9 cellular contexts compared by ENCODE assay signal in genomic region chr6:106167105-106167814, GRCh38.
DNase-seq lines count a peak whose midpoint lies in the region; ATAC-seq, FAIRE-seq and TF ChIP-seq lines count a peak whose summit lies in the region.
"Had no signal": no experiment of that assay in that cellular context is flagged by ENCODE, and none has a peak within 500 bp of the region (broad histone marks: within the 10 kb centered on the region; RNA-seq: fewer than 3 reads in every experiment).

No MANE protein-coding gene starts in this region.

- H3K4me3 ChIP-seq in GM12878 (0 out of 2 replicates have a peak overlapping the region, but pooled peaks have one; percentile 7), breast epithelium (no peak overlapping the region)

- no peaks in the 10 kb centered on the region for H4K20me1 ChIP-seq in GM12878 (ENCODE audit: control insufficient read depth, insufficient read depth)

- no peak for TF ChIP-seq CTCF in GM12878 (IDR thresholded peaks at IDR 0.05 in 2 of 3, conservative IDR thresholded peaks at IDR 0.05 in 1 of 3; ENCODE audit: control insufficient read depth in 2 of 3, extremely low read depth in 1 of 3, insufficient read depth in 1 of 3, low read depth in 3 of 3, low read length in 3 of 3)
- no peak for TF ChIP-seq CTCF in breast epithelium (IDR thresholded peaks at IDR 0.05)

- BruUV-seq in GM12878 (replicated peaks; lab: Mats Ljungman, UMichigan) = no TSS peak

- in situ Hi-C loops in GM12878 (cut with MboI) = loop anchor here (10.0 kb wide), 1 partner anchor 62 kb away; no protein-coding TSS in a partner anchor

- peak; percentile 93 for DNase-seq in GM12878 (ENCODE audit: low read depth, low spot score)
- no peak for DNase-seq in breast epithelium (ENCODE audit: low spot score in 2 of 2)
- no peak for DNase-seq in superior temporal gyrus (ENCODE audit: extremely low spot score)
- DNase-seq in left lobe of liver (ENCODE audit: low spot score) = no peak
- DNase-seq in mesenteric fat pad (ENCODE audit: low spot score) = no peak
- DNase-seq: stimulated activated CD4-positive, alpha-beta T cell treated with anti-CD3 and anti-CD28 coated beads, Interleukin-4, amount 100 ng/mL, for 1 hour had no signal

- SMC1A ChIA-PET in GM12878 (lab: Charles Lee; ENCODE audit: uncharacterized antibody, unreplicated experiment) = interaction anchor here (0.6 to 12.7 kb wide), 16 partner anchors 8 to 84 kb away, joined by 3 to 217 read pairs (median 5); no protein-coding TSS in a partner anchor

- FAIRE-seq in GM12878 (lab: Jason Lieb, UNC) = peak; percentile 57

- peak overlapping the region; percentile 97 for H3K27ac ChIP-seq in GM12878 (ENCODE audit: control insufficient read depth, insufficient read depth)
- no peak overlapping the region for H3K27ac ChIP-seq in breast epithelium

- H3K4me2 ChIP-seq in GM12878 (ENCODE audit: control insufficient read depth, insufficient read depth) = peak overlapping the region; percentile 53; the same call in 1 of the 2 replicates

- H3K9ac ChIP-seq in GM12878 (ENCODE audit: control insufficient read depth, insufficient read depth, low read length) = peak overlapping the region; percentile 46

- H3K27me3 ChIP-seq in GM12878 (replicated peaks in 1 of 2; ENCODE audit: control insufficient read depth in 2 of 2, insufficient read depth in 2 of 2, low read length in 1 of 2) (no peaks in the 10 kb centered on the region), breast epithelium (no peaks in the 10 kb centered on the region)

- WGBS in GM12878 (ENCODE audit: insufficient coverage, insufficient replicate concordance, low lambda C conversion rate, missing lambda C conversion rate) = 2% methylated on average over 6 of the region's 6 CpGs

- POLR2A ChIA-PET in GM12878 (lab: Charles Lee) = interaction anchor here (0.9 to 1.5 kb wide), 6 partner anchors 10 to 80 kb away, joined by 3 to 5 read pairs (median 3); no protein-coding TSS in a partner anchor

- CTCF ChIA-PET in GM12878 (lab: Yijun Ruan, JAX) = interaction anchor here (0.9 to 10.0 kb wide), 8 partner anchors 9 to 81 kb away, joined by 3 to 85 read pairs (median 4); partner anchors contain the start of gene PRDM1

- peak; percentile 74 to 87; a peak in 2 of 4 replicates for TF ChIP-seq EP300 in GM12878 (IDR thresholded peaks at IDR 0.05; ENCODE audit: borderline replicate concordance in 1 of 2, control insufficient read depth in 1 of 2, low read depth in 2 of 2, low read length in 2 of 2)

- no peaks in the 10 kb centered on the region for H3K79me2 ChIP-seq in GM12878 (ENCODE audit: control insufficient read depth, insufficient read depth, low read length)

- H3K36me3 ChIP-seq in GM12878 (ENCODE audit: control insufficient read depth in 2 of 2, insufficient read depth in 2 of 2, low read length in 1 of 2) = no peaks in the 10 kb centered on the region
- H3K36me3 ChIP-seq in breast epithelium = no peaks in the 10 kb centered on the region

- no peak for TF ChIP-seq POLR2A in GM12878 (IDR thresholded peaks at IDR 0.05; ENCODE audit: low read depth, low read length)
- no peak for TF ChIP-seq POLR2A in breast epithelium (IDR thresholded peaks at IDR 0.05)

- no peaks in the 10 kb centered on the region; the same call in 2 of the 3 replicates for H3K9me3 ChIP-seq in GM12878 (replicated peaks; ENCODE audit: control insufficient read depth, insufficient read depth, low read length)
- H3K9me3 ChIP-seq in breast epithelium = no peaks in the 10 kb centered on the region

- H2AFZ ChIP-seq in GM12878 (ENCODE audit: control insufficient read depth, low read depth, low read length) = no peak overlapping the region

- RAD21 ChIA-PET in GM12878 (lab: Charles Lee; ENCODE audit: unreplicated experiment) = interaction anchor here (0.9 to 9.2 kb wide), 7 partner anchors 14 to 77 kb away, joined by 3 to 90 read pairs (median 6); no protein-coding TSS in a partner anchor

- H3K4me1 ChIP-seq in GM12878 (ENCODE audit: control insufficient read depth, insufficient read depth, low read length) = peaks cover 66% of the 10 kb centered on the region
- H3K4me1 ChIP-seq in breast epithelium = no peaks in the 10 kb centered on the region

- intact Hi-C loops in GM12878 (cut with micrococcal nuclease; ENCODE audit: unreplicated experiment) (loop anchor here (1.0 to 5.0 kb wide), 3 partner anchors 15 to 55 kb away; no protein-coding TSS in a partner anchor), breast epithelium (cut with DNase I; ENCODE audit: low total_unique reads) (no loop called here)

- peak; percentile 28; the same call in 1 of the 2 replicates for TF ChIP-seq RAD21 in GM12878 (IDR thresholded peaks at IDR 0.05; ENCODE audit: insufficient read depth, low read depth, low read length)

- ATAC-seq in GM18868 (IDR thresholded peaks at IDR 0.05; ENCODE audit: unreplicated experiment) = peak; percentile 52
- peak; percentile 51 for ATAC-seq in GM21529 (IDR thresholded peaks at IDR 0.05; ENCODE audit: unreplicated experiment)
- ATAC-seq in HG03354 (IDR thresholded peaks at IDR 0.05; ENCODE audit: poor library complexity, severe bottlenecking, unreplicated experiment) = peak; percentile 54
- ATAC-seq in GM12878 = peak; percentile 38
- ATAC-seq in left lobe of liver = no peak

TF ChIP-seq in GM12878, 131 proteins besides CTCF, POLR2A, EP300 and RAD21 (continues in another document):
- TF ChIP-seq IRF4 (IDR thresholded peaks at IDR 0.05; ENCODE audit: low read depth, low read length) (peak; percentile 88), PAX5 (IDR thresholded peaks at IDR 0.05; ENCODE audit: borderline replicate concordance, low read depth, low read length) (peak; percentile 61; the same call in 1 of the 2 replicates), MTA3 (IDR thresholded peaks at IDR 0.05; ENCODE audit: borderline replicate concordance, low read length) (peak; percentile 83; the same call in 1 of the 2 replicates), NR2F1 (conservative IDR thresholded peaks at IDR 0.05) (peak; percentile 25; the same call in 1 of the 2 replicates), NBN (IDR thresholded peaks at IDR 0.05) (no peak; the same call in 1 of the 2 replicates), CHD2 (IDR thresholded peaks at IDR 0.05; ENCODE audit: borderline replicate concordance, low read depth, low read length) (peak; percentile 47; the same call in 1 of the 2 replicates), RFX5 (IDR thresholded peaks at IDR 0.05; ENCODE audit: low read depth, low read length) (no peak), EZH2 (IDR thresholded peaks at IDR 0.05; ENCODE audit: borderline replicate concordance, control insufficient read depth, low read depth, low read length) (no peak), RUNX3 (IDR thresholded peaks at IDR 0.05; ENCODE audit: low read length) (peak; percentile 86), SREBF2 (IDR thresholded peaks at IDR 0.05; ENCODE audit: low read length) (no peak), ZNF622 (IDR thresholded peaks at IDR 0.05) (no peak), NFXL1 (IDR thresholded peaks at IDR 0.05; ENCODE audit: borderline replicate concordance) (no peak), CHD4 (IDR thresholded peaks at IDR 0.05) (no peak), CHD1 (IDR thresholded peaks at IDR 0.05; ENCODE audit: low read depth, low read length) (0 out of 2 replicates have a peak, but pooled peaks have one; percentile 4), CBX3 (IDR thresholded peaks at IDR 0.05; ENCODE audit: borderline replicate concordance, low read depth) (no peak), EGR1 (IDR thresholded peaks at IDR 0.05; ENCODE audit: borderline replicate concordance in 1 of 2, low read depth in 2 of 2, low read length in 2 of 2) (no peak), ZNF217 (IDR thresholded peaks at IDR 0.05) (peak; percentile 45; the same call in 1 of the 2 replicates), MTA2 (IDR thresholded peaks at IDR 0.05; ENCODE audit: low read depth) (peak; percentile 77), IKZF1 (conservative IDR thresholded peaks at IDR 0.05) (peak; percentile 47), ATF7 (IDR thresholded peaks at IDR 0.05; ENCODE audit: low read depth) (peak; percentile 53; the same call in 1 of the 2 replicates), FOXM1 (IDR thresholded peaks at IDR 0.05; ENCODE audit: low read depth, low read length) (peak; percentile 89)
- TF ChIP-seq, protein P1, sequence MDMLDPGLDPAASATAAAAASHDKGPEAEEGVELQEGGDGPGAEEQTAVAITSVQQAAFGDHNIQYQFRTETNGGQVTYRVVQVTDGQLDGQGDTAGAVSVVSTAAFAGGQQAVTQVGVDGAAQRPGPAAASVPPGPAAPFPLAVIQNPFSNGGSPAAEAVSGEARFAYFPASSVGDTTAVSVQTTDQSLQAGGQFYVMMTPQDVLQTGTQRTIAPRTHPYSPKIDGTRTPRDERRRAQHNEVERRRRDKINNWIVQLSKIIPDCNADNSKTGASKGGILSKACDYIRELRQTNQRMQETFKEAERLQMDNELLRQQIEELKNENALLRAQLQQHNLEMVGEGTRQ (IDR thresholded peaks at IDR 0.05; ENCODE audit: borderline replicate concordance, low read depth, low read length) = no peak
- TF ChIP-seq, protein P2, sequence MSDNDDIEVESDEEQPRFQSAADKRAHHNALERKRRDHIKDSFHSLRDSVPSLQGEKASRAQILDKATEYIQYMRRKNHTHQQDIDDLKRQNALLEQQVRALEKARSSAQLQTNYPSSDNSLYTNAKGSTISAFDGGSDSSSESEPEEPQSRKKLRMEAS (IDR thresholded peaks at IDR 0.05; ENCODE audit: low read depth, low read length) = no peak
- TF ChIP-seq, protein P3, sequence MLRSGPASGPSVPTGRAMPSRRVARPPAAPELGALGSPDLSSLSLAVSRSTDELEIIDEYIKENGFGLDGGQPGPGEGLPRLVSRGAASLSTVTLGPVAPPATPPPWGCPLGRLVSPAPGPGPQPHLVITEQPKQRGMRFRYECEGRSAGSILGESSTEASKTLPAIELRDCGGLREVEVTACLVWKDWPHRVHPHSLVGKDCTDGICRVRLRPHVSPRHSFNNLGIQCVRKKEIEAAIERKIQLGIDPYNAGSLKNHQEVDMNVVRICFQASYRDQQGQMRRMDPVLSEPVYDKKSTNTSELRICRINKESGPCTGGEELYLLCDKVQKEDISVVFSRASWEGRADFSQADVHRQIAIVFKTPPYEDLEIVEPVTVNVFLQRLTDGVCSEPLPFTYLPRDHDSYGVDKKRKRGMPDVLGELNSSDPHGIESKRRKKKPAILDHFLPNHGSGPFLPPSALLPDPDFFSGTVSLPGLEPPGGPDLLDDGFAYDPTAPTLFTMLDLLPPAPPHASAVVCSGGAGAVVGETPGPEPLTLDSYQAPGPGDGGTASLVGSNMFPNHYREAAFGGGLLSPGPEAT (IDR thresholded peaks at IDR 0.05; ENCODE audit: low read depth) = peak; percentile 55
